In the genomic region with DNA sequence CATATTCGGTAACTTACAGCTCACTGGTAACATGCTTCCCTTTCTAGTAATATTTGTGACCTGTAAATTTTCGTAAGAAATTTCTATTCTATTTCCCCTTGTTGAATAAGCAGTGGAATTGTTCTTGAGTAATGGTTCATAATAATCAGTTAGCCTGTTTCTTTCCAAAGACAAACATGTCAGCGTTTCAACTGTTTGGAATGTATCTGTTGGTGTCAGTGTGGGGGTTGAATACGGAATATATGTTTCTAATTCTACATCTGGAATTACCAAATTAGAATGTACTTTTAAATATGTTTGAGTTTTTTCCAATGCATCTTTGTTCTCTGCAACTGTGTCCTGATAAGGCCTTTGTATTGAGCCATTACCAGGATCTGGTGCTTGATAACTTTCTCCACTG, we compare ENCODE assay signal across 13 cellular contexts. TPM values are rescaled to one million over a fixed set of nuclear protein-coding genes. Genes with fewer than 3 reads are reported as not detected.
DNase-seq lines count a peak whose midpoint lies in the region; ATAC-seq, FAIRE-seq and TF ChIP-seq lines count a peak whose summit lies in the region.
"Had no signal": no experiment of that assay in that cellular context is flagged by ENCODE, and none has a peak within 500 bp of the region (broad histone marks: within the 10 kb centered on the region; RNA-seq: fewer than 3 reads in every experiment).

No MANE protein-coding gene starts in this region.

- H2AFZ ChIP-seq in SK-N-SH (ENCODE audit: low read depth) (no peak overlapping the region), keratinocyte (ENCODE audit: control insufficient read depth, low read length) (no peak overlapping the region)
- H2AFZ ChIP-seq: parathyroid adenoma had no signal

- peak overlapping the region; percentile 85 for H3K4me2 ChIP-seq in SK-N-SH
- peak overlapping the region; percentile 74 for H3K4me2 ChIP-seq in keratinocyte (ENCODE audit: control insufficient read depth, extremely low read depth, insufficient read depth, low read depth, low read length)

- intact Hi-C loops in left colon (cut with DNase I, micrococcal nuclease): no loop called here

- peak overlapping the region; percentile 9 for H3K27ac Mint-ChIP-seq in chondrocyte (ENCODE audit: unreplicated experiment)

- peaks cover 7 to 13% of the 10 kb centered on the region in 2 experiments for H3K36me3 ChIP-seq in SK-N-SH (replicated peaks in 1 of 2; ENCODE audit: control insufficient read depth in 1 of 2, insufficient read depth in 2 of 2, low read length in 1 of 2)
- no peaks in the 10 kb centered on the region for H3K36me3 ChIP-seq in keratinocyte (ENCODE audit: control insufficient read depth in 2 of 2, extremely low read depth in 1 of 2, insufficient read depth in 2 of 2, low read length in 2 of 2)
- no peaks in the 10 kb centered on the region for H3K36me3 ChIP-seq in subcutaneous abdominal adipose tissue (ENCODE audit: control insufficient read depth in 5 of 5, insufficient read depth in 5 of 5, low read length in 5 of 5)

- H3K4me1 ChIP-seq in SK-N-SH (ENCODE audit: control insufficient read depth in 1 of 2, insufficient read depth in 2 of 2, low read depth in 1 of 2, low read length in 1 of 2): peaks cover 8 to 12% of the 10 kb centered on the region in 2 experiments; a peak in 3 of 4 replicates
- H3K4me1 ChIP-seq in keratinocyte (ENCODE audit: control insufficient read depth, extremely low read depth, insufficient read depth, low read length): peaks cover 25% of the 10 kb centered on the region
- H3K4me1 ChIP-seq in subcutaneous abdominal adipose tissue (ENCODE audit: control insufficient read depth in 5 of 5, insufficient read depth in 5 of 5, low read length in 5 of 5): peaks cover 2 to 31% (median 23%) of the 10 kb centered on the region in 5 donors

- no peak overlapping the region for H3K4me3 Mint-ChIP-seq in chondrocyte (ENCODE audit: unreplicated experiment)
- H3K4me3 Mint-ChIP-seq: CD8-positive, alpha-beta T cell had no signal

- no peaks in the 10 kb centered on the region for H3K9me1 ChIP-seq in keratinocyte (ENCODE audit: control insufficient read depth, extremely low read depth, insufficient read depth, low read length)

- H3K4me1 Mint-ChIP-seq in chondrocyte (ENCODE audit: low read depth): peaks cover 40% of the 10 kb centered on the region

- H3K36me3 Mint-ChIP-seq in chondrocyte (ENCODE audit: low read depth): no peaks in the 10 kb centered on the region
- H3K36me3 Mint-ChIP-seq: CD8-positive, alpha-beta T cell had no signal

- TF ChIP-seq RAD21 in SK-N-SH (IDR thresholded peaks at IDR 0.05; ENCODE audit: low read length): no peak

- H3K9me2 ChIP-seq in SK-N-SH: no peaks in the 10 kb centered on the region

- CTCF ChIA-PET in SK-N-SH (lab: Yijun Ruan, JAX): interaction anchor here (0.8 kb wide), 1 partner anchor 835 kb away, joined by 3 read pairs; the partner anchor contains the start of gene KRR1

- FAIRE-seq in keratinocyte (lab: Jason Lieb, UNC): no peak
- FAIRE-seq: GM12892 had no signal

- no peak for TF ChIP-seq EP300 in SK-N-SH (IDR thresholded peaks at IDR 0.05; ENCODE audit: borderline replicate concordance in 1 of 2, low read depth in 1 of 2, low read length in 1 of 2)

- ATAC-seq in SK-N-SH treated with all-trans-retinoic acid at 6 μM for 48 hours: no peak
- ATAC-seq in left colon: no peak
- ATAC-seq in GM21717 (IDR thresholded peaks at IDR 0.05; ENCODE audit: unreplicated experiment): no peak
- ATAC-seq: CD8-positive, alpha-beta T cell had no signal

- no peak overlapping the region; the same call in 1 of the 2 replicates for H3K9ac ChIP-seq in SK-N-SH
- no peak overlapping the region for H3K9ac ChIP-seq in keratinocyte (ENCODE audit: control insufficient read depth, extremely low read depth, insufficient read depth, low read length)
- no peak overlapping the region for H3K9ac ChIP-seq in subcutaneous abdominal adipose tissue (ENCODE audit: low read length in 5 of 5)
- H3K9ac ChIP-seq: parathyroid adenoma had no signal

- H3K9me3 ChIP-seq in SK-N-SH: no peaks in the 10 kb centered on the region
- no peaks in the 10 kb centered on the region for H3K9me3 ChIP-seq in keratinocyte (ENCODE audit: control insufficient read depth, low read depth, low read length)
- H3K9me3 ChIP-seq in subcutaneous abdominal adipose tissue (ENCODE audit: control insufficient read depth in 5 of 5, low read length in 5 of 5): no peaks in the 10 kb centered on the region

- POLR2A ChIA-PET in SK-N-SH (lab: Yijun Ruan, JAX): no interaction called here

- H3K27me3 Mint-ChIP-seq in chondrocyte (ENCODE audit: low read depth): no peaks in the 10 kb centered on the region

- no peaks in the 10 kb centered on the region for H4K20me1 ChIP-seq in SK-N-SH (ENCODE audit: insufficient read depth)
- H4K20me1 ChIP-seq in keratinocyte (ENCODE audit: control insufficient read depth, extremely low read depth, insufficient read depth, low read length): no peaks in the 10 kb centered on the region

- no peaks in the 10 kb centered on the region for H3K9me3 Mint-ChIP-seq in chondrocyte (ENCODE audit: low read depth)
- H3K9me3 Mint-ChIP-seq: CD8-positive, alpha-beta T cell had no signal

- H3K27me3 ChIP-seq in SK-N-SH (ENCODE audit: insufficient read depth) (no peaks in the 10 kb centered on the region), keratinocyte (ENCODE audit: control insufficient read depth, extremely low read depth, insufficient read depth, low read length) (no peaks in the 10 kb centered on the region), subcutaneous abdominal adipose tissue (ENCODE audit: control insufficient read depth in 5 of 5, insufficient read depth in 4 of 5, low read length in 5 of 5) (no peaks in the 10 kb centered on the region)

- H3K27ac ChIP-seq in SK-N-SH (ENCODE audit: low read depth in 2 of 2, low read length in 1 of 2) (peak overlapping the region; percentile 72 to 74), keratinocyte (ENCODE audit: control insufficient read depth, insufficient read depth, low read length) (no peak overlapping the region), subcutaneous abdominal adipose tissue (ENCODE audit: low read depth, low read length) (peak overlapping the region; percentile 83)
- H3K27ac ChIP-seq: 22Rv1, parathyroid adenoma had no signal

- H3K4me3 ChIP-seq in SK-N-SH (ENCODE audit: low read depth in 2 of 2, low read length in 1 of 2) (no peak overlapping the region), keratinocyte (ENCODE audit: control insufficient read depth in 2 of 3, extremely low read depth in 1 of 3, insufficient read depth in 2 of 3, low read depth in 1 of 3, low read length in 3 of 3) (no peak overlapping the region), subcutaneous abdominal adipose tissue (ENCODE audit: low read depth in 1 of 5, low read length in 5 of 5) (no peak overlapping the region)

- H3F3A ChIP-seq in SK-N-SH (replicated peaks; ENCODE audit: insufficient read depth): peaks cover 25% of the 10 kb centered on the region

- dilution Hi-C loops in keratinocyte (cut with MboI; ENCODE audit: extremely low pct_ligation_motif_present, low sequenced_read_pairs): no loop called here

- TF ChIP-seq CTCF in SK-N-SH (IDR thresholded peaks at IDR 0.05): no peak
- TF ChIP-seq CTCF in chondrocyte (IDR thresholded peaks at IDR 0.05): no peak
- TF ChIP-seq CTCF in keratinocyte (optimal IDR thresholded peaks at IDR 0.05 in 1 of 3, IDR thresholded peaks at IDR 0.05 in 1 of 3, conservative IDR thresholded peaks at IDR 0.05 in 1 of 3; ENCODE audit: extremely low read depth in 1 of 3, insufficient read depth in 2 of 3, low read length in 3 of 3): no peak

- DNase-seq in SK-N-SH (no peak), chondrocyte (ENCODE audit: low spot score) (no peak), keratinocyte (ENCODE audit: low read depth, low spot score) (no peak), NCI-H1092 treated with DMSO at 0.1 percent for 48 hours (lab: John Stamatoyannopoulos, UW) (no peak), left colon (no peak)
- DNase-seq: CD8-positive, alpha-beta T cell; NCI-H1694 treated with DMSO at 0.1 percent for 48 hours had no signal

- H3K79me2 ChIP-seq in SK-N-SH (ENCODE audit: insufficient read depth): peaks cover 48% of the 10 kb centered on the region
- peaks cover 17% of the 10 kb centered on the region for H3K79me2 ChIP-seq in keratinocyte (ENCODE audit: control insufficient read depth, insufficient read depth, low read length)

- 80% methylated on average over 4 of the region's 4 CpGs for WGBS in SK-N-SH (ENCODE audit: low lambda C conversion rate)

TF ChIP-seq in SK-N-SH treated with all-trans-retinoic acid at 6 μM for 48 hours, 23 proteins besides CTCF, POLR2A, EP300 and RAD21:
- TF ChIP-seq TOX (CRISPR knock-in tag; IDR thresholded peaks at IDR 0.05; ENCODE audit: borderline replicate concordance): no peak
- TF ChIP-seq PATZ1 (CRISPR knock-in tag; IDR thresholded peaks at IDR 0.05; ENCODE audit: borderline replicate concordance): no peak
- TF ChIP-seq ZNF8 (CRISPR knock-in tag; IDR thresholded peaks at IDR 0.05): no peak
TF ChIP-seq in SK-N-SH treated with all-trans-retinoic acid at 6 μM for 48 hours: peak in this region for 0.

RNA-seq across cellular contexts. Expression of gene BBS10, which starts 2.0 kb away (rescaled TPM):
- polyA plus RNA-seq in SK-N-SH (2012; rRNA removed) (5.6 and 9.2 TPM in 2 replicates), keratinocyte (4.9 to 11.5 TPM (median 9.1 TPM) in 3 replicates)
- 11.6 and 12.0 TPM in 2 replicates for polyA plus RNA-seq in SK-N-SH (2012; cell fraction: cytosol; rRNA removed)
- polyA plus RNA-seq in SK-N-SH (2012; cell fraction: nucleus; rRNA removed): 2.1 and 6.7 TPM in 2 replicates
- total RNA-seq in chondrocyte (7.6 to 11.3 TPM (median 8.2 TPM) in 3 replicates), left colon (1 to 10 TPM; 2.0 to 3.4 TPM)
- 1.9 TPM for polyA plus RNA-seq in keratinocyte (2011; ENCODE audit: low read depth)
- 2.7 and 7.6 TPM in 2 replicates for polyA plus RNA-seq in keratinocyte (2011; cell fraction: cytosol; rRNA removed)
- 10.8 and 15.6 TPM in 2 replicates for polyA plus RNA-seq in keratinocyte (2011; cell fraction: nucleus; rRNA removed)
- polyA plus RNA-seq in keratinocyte (2012; ENCODE audit: low replicate concordance): 4.2 and 5.0 TPM in 2 replicates
- polyA minus RNA-seq in keratinocyte: 0.66 to 7.3 TPM (median 3.7 TPM) in 3 replicates
- 5.0 TPM for polyA minus RNA-seq in keratinocyte (2011; cell fraction: cytosol; rRNA and poly(A)+ RNA removed)
- polyA minus RNA-seq in keratinocyte (2011; cell fraction: nucleus; rRNA and poly(A)+ RNA removed): 7.5 and 14.4 TPM in 2 replicates
